14 cellular contexts compared by ENCODE assay signal in the genomic region with DNA sequence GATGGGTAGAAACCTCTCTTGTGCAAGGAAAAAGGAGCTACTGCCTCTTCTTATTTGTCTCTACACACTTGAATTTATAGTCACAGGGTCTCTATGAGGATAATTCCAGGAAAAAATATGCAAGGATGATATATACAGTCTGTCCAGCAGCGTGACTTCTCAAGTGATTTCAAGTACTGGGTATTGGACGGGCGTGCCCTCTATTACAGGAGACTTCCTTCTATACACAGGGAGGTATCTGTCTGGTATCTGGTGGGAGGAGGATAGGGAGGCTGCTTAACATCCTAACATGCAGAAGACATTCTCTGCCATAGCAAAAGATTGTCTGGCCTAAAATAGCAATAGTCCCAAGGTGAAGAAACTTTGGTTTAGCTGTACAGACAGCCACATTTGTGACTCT.
"Had no signal": no experiment of that assay in that cellular context is flagged by ENCODE, and none has a peak within 500 bp of the region (broad histone marks: within the 10 kb centered on the region; RNA-seq: fewer than 3 reads in every experiment).

No MANE protein-coding gene starts in this region.

- H3K9me3 ChIP-seq: upper lobe of left lung had no signal

- DNase-seq: activated CD4-positive, alpha-beta T cell treated with anti-CD3 and anti-CD28 coated beads for 48 hours; activated CD4-positive, CD25-positive, alpha-beta regulatory T cell; activated CD8-positive, alpha-beta memory T cell treated with anti-CD3 and anti-CD28 coated beads, Interleukin-2, amount 50 U/mL, for 48 hours; activated effector memory CD4-positive, alpha-beta T cell treated with anti-CD3 and anti-CD28 coated beads, Interleukin-2, amount 50 U/mL, for 16 hours; activated T-cell treated with anti-CD3 and anti-CD28 coated beads, Interleukin-2, amount 50 U/mL, for 48 hours; cerebellar nuclear complex; cortex of kidney; stimulated activated CD4-positive, alpha-beta T cell treated with anti-CD3 and anti-CD28 coated beads, Interleukin-12 subunit alpha, Interleukin-12 subunit beta, amount 100 ng/mL, for 4 hours; stimulated activated CD4-positive, alpha-beta T cell treated with anti-CD3 and anti-CD28 coated beads, Interleukin-1b, Interleukin-23, amount 100 ng/mL, for 48 hours; stimulated activated naive CD8-positive, alpha-beta T cell treated with anti-CD3 and anti-CD28 coated beads, Interleukin-15, Interleukin-2, amounts not matched to agents 100 U/mL and 50 U/mL, for 24 hours; T-helper 9 cell; upper lobe of left lung had no signal

- H3K27ac ChIP-seq: upper lobe of left lung had no signal

- H3K4me3 Mint-ChIP-seq: activated naive CD4-positive, alpha-beta T cell treated with anti-CD3 and anti-CD28 coated beads, Interleukin-2, amount 50 U/mL, for 24 hours had no signal

- H3K27me3 Mint-ChIP-seq: activated naive CD4-positive, alpha-beta T cell treated with anti-CD3 and anti-CD28 coated beads, Interleukin-2, amount 50 U/mL, for 24 hours had no signal

- H3K4me3 ChIP-seq: lung, upper lobe of left lung had no signal

- H3K27me3 ChIP-seq: upper lobe of left lung had no signal

- H3K36me3 ChIP-seq: upper lobe of left lung had no signal

- H3K27ac Mint-ChIP-seq: activated naive CD4-positive, alpha-beta T cell treated with anti-CD3 and anti-CD28 coated beads, Interleukin-2, amount 50 U/mL, for 24 hours had no signal
